17 cellular contexts compared by ENCODE assay signal in genomic region chr3:13161021-13161759, GRCh38.
DNase-seq lines count a peak whose midpoint lies in the region; ATAC-seq, FAIRE-seq and TF ChIP-seq lines count a peak whose summit lies in the region.
"Had no signal": no experiment of that assay in that cellular context is flagged by ENCODE, and none has a peak within 500 bp of the region (broad histone marks: within the 10 kb centered on the region; RNA-seq: fewer than 3 reads in every experiment).

No MANE protein-coding gene starts in this region.

- peak overlapping the region; percentile 26; the same call in 1 of the 2 replicates for H3K18ac ChIP-seq in H1 (ENCODE audit: extremely low read depth, low read length)

- H2BK120ac ChIP-seq in H1 (replicated peaks; ENCODE audit: low read depth, low read length), result peak overlapping the region; percentile 30

- no peak for TF ChIP-seq POLR2A in H1 (IDR thresholded peaks at IDR 0.05; ENCODE audit: control extremely low read depth in 1 of 2, low read depth in 2 of 2, low read length in 2 of 2)

- peak overlapping the region; percentile 99 for H2BK12ac ChIP-seq in H1 (ENCODE audit: low read depth, low read length)

- no peak overlapping the region for H3K4me3 ChIP-seq in NT2/D1 (ENCODE audit: insufficient read length, low read depth)
- H3K4me3 ChIP-seq in H1 (ENCODE audit: extremely low read depth in 1 of 4, insufficient read depth in 2 of 4, low read depth in 3 of 4, low read length in 4 of 4), result no peak overlapping the region
- H3K4me3 ChIP-seq in smooth muscle cell, result no peak overlapping the region
- H3K4me3 ChIP-seq: upper lobe of left lung had no signal

- H3K23me2 ChIP-seq in H1 (ENCODE audit: low read depth, low read length), result no peaks in the 10 kb centered on the region

- no peak for TF ChIP-seq EP300 in H1 (IDR thresholded peaks at IDR 0.05; ENCODE audit: borderline replicate concordance in 1 of 2, low read depth in 2 of 2, low read length in 2 of 2)

- H3K14ac ChIP-seq in H1 (ENCODE audit: insufficient read length), result no peak overlapping the region

- TF ChIP-seq CTCF in H1 (IDR thresholded peaks at IDR 0.05; ENCODE audit: control extremely low read depth in 1 of 3, insufficient read depth in 1 of 3, low read depth in 1 of 3, low read length in 3 of 3), result no peak
- peak; percentile 16 for TF ChIP-seq CTCF in smooth muscle cell (IDR thresholded peaks at IDR 0.05; ENCODE audit: borderline replicate concordance, insufficient read depth, poor library complexity, severe bottlenecking)

- peak; percentile 9 for DNase-seq in DMS 273 (lab: John Stamatoyannopoulos, UW; ENCODE audit: unreplicated experiment)
- no peak for DNase-seq in DMS 273 treated with DMSO at 0.1 percent for 48 hours (lab: John Stamatoyannopoulos, UW)
- DNase-seq in NT2/D1 (ENCODE audit: low read depth, low spot score), result peak; percentile 33
- peak in 1 of 2 experiments; percentile 56 for DNase-seq in H1 (ENCODE audit: low read depth in 1 of 2, low spot score in 2 of 2)
- no peak for DNase-seq in smooth muscle cell (lab: John Stamatoyannopoulos, UW; ENCODE audit: unreplicated experiment)
- DNase-seq in NCI-H2107 treated with DMSO at 0.1 percent for 48 hours (lab: John Stamatoyannopoulos, UW; ENCODE audit: unreplicated experiment), result no peak
- DNase-seq: left colon; NCI-H1694 treated with DMSO at 0.1 percent for 48 hours; NCI-H510A; small intestine; stimulated activated naive B cell treated with anti-CD40 and anti-IgM and Interleukin-4, amounts not matched to agents 10 μg/mL and 1 μg/mL and 100 μg/mL, for 72 hours; upper lobe of left lung had no signal

- H3K36me3 ChIP-seq in NT2/D1 (ENCODE audit: insufficient read depth, insufficient read length, low read length) (no peaks in the 10 kb centered on the region), H1 (ENCODE audit: control insufficient read depth in 2 of 4, insufficient read depth in 4 of 4, low read length in 3 of 4) (no peaks in the 10 kb centered on the region), smooth muscle cell (ENCODE audit: low read depth) (no peaks in the 10 kb centered on the region)
- H3K36me3 ChIP-seq: upper lobe of left lung had no signal

- H3K9ac ChIP-seq in NT2/D1 (ENCODE audit: insufficient read length, low read depth) (peak overlapping the region; percentile 1), H1 (replicated peaks in 1 of 4; ENCODE audit: extremely low read depth in 1 of 4, low read depth in 3 of 4, low read length in 3 of 4) (no peak overlapping the region; a peak in 1 of 7 replicates), smooth muscle cell (ENCODE audit: low read depth) (no peak overlapping the region)

- no peak overlapping the region for H2AFZ ChIP-seq in H1 (ENCODE audit: low read length)
- no peak overlapping the region for H2AFZ ChIP-seq in smooth muscle cell (ENCODE audit: low read depth)

- H3K4me1 ChIP-seq in NT2/D1 (ENCODE audit: insufficient read depth, insufficient read length) (peaks cover 23% of the 10 kb centered on the region), H1 (replicated peaks in 1 of 4; ENCODE audit: control insufficient read depth in 3 of 4, insufficient read depth in 4 of 4, low read length in 3 of 4) (peaks cover 4 to 26% (median 18%) of the 10 kb centered on the region in 4 experiments), smooth muscle cell (ENCODE audit: low read depth) (no peaks in the 10 kb centered on the region)
- H3K4me1 ChIP-seq: upper lobe of left lung had no signal

- H3K27me3 ChIP-seq in NT2/D1 (ENCODE audit: insufficient read depth, insufficient read length), result no peaks in the 10 kb centered on the region
- H3K27me3 ChIP-seq in H1 (replicated peaks in 1 of 4; ENCODE audit: control insufficient read depth in 3 of 4, extremely low read depth in 1 of 4, insufficient read depth in 3 of 4, low read length in 3 of 4), result no peaks in the 10 kb centered on the region
- no peaks in the 10 kb centered on the region for H3K27me3 ChIP-seq in smooth muscle cell (ENCODE audit: low read depth)
- H3K27me3 ChIP-seq: upper lobe of left lung had no signal

- H3K9me3 ChIP-seq in NT2/D1 (ENCODE audit: insufficient read depth, low read length) (peaks cover 6% of the 10 kb centered on the region; the same call in 1 of the 2 replicates), H1 (ENCODE audit: insufficient read depth in 2 of 2, low read depth in 1 of 2, low read length in 1 of 2) (no peaks in the 10 kb centered on the region; a peak in 1 of 4 replicates), smooth muscle cell (replicated peaks; ENCODE audit: low read depth) (no peaks in the 10 kb centered on the region)

- CTCF ChIA-PET in H1 (lab: Charles Lee; ENCODE audit: partially characterized antibody), result interaction anchor here (0.6 to 5.8 kb wide), 7 partner anchors 10 to 41 kb away, joined by 3 to 24 read pairs (median 3); no protein-coding TSS in a partner anchor

- H2BK20ac ChIP-seq in H1 (ENCODE audit: low read length), result peak overlapping the region; percentile 72

- TF ChIP-seq RAD21 in H1 (IDR thresholded peaks at IDR 0.05 in 1 of 2, conservative IDR thresholded peaks at IDR 0.05 in 1 of 2; ENCODE audit: low read depth in 2 of 2, low read length in 2 of 2), result 0 out of 4 replicates have a peak, but pooled peaks of 1 of the 2 experiments have one; percentile 6

- no peaks in the 10 kb centered on the region for H3F3A ChIP-seq in smooth muscle cell (ENCODE audit: low read depth)

- H3K79me2 ChIP-seq in H1 (ENCODE audit: control insufficient read depth in 1 of 2, insufficient read depth in 2 of 2, low read length in 2 of 2), result no peaks in the 10 kb centered on the region
- H3K79me2 ChIP-seq in smooth muscle cell (ENCODE audit: low read depth), result no peaks in the 10 kb centered on the region

- peak overlapping the region; percentile 59 for H4K91ac ChIP-seq in H1 (replicated peaks; ENCODE audit: insufficient read length, low read length)

- no peak for FAIRE-seq in H1 (lab: Jason Lieb, UNC)
- FAIRE-seq: GM19239, small intestine had no signal

- H3K56ac ChIP-seq in H1 (replicated peaks; ENCODE audit: insufficient read length, low read depth, low read length), result no peak overlapping the region

- POLR2A ChIA-PET in H1 (lab: Charles Lee; ENCODE audit: partially characterized antibody), result interaction anchor here (1.2 kb wide), 1 partner anchor 114 kb away, joined by 3 read pairs; no protein-coding TSS in a partner anchor

- no peak overlapping the region for H3K23ac ChIP-seq in H1 (ENCODE audit: insufficient read length)

- no peak for ATAC-seq in HG03135 (IDR thresholded peaks at IDR 0.05; ENCODE audit: unreplicated experiment)
- no peak for ATAC-seq in GM21367 (IDR thresholded peaks at IDR 0.05; ENCODE audit: unreplicated experiment)
- ATAC-seq: left colon; stimulated activated naive B cell treated with anti-CD40 and anti-IgM and Interleukin-4, amounts not matched to agents 10 μg/mL and 1 μg/mL and 100 μg/mL, for 72 hours had no signal

- 70% methylated on average over 15 of the region's 21 CpGs; no CpG with 5 or more reads in 1 of the 2 experiments for WGBS in H1 (ENCODE audit: extremely low coverage in 1 of 2, insufficient coverage in 1 of 2, insufficient read length in 1 of 2, insufficient replicate concordance in 2 of 2, low coverage in 1 of 2, low lambda C conversion rate in 2 of 2, missing lambda C conversion rate in 1 of 2), 2 experiments
- 71% methylated on average over 21 of the region's 21 CpGs for WGBS in smooth muscle cell (ENCODE audit: low lambda C conversion rate)

- H3K4me2 ChIP-seq in H1 (ENCODE audit: insufficient read depth in 1 of 2, low read depth in 2 of 2, low read length in 2 of 2) (peak overlapping the region in 1 of 2 experiments; percentile 9; a peak in 1 of 4 replicates), smooth muscle cell (no peak overlapping the region)

- peak overlapping the region; percentile 76; the same call in 1 of the 2 replicates for H2BK5ac ChIP-seq in H1 (ENCODE audit: low read depth, low read length)

- H3K27ac ChIP-seq in H1 (ENCODE audit: low read depth, low read length), result no peak overlapping the region
- no peak overlapping the region for H3K27ac ChIP-seq in smooth muscle cell (ENCODE audit: low read depth)
- H3K27ac ChIP-seq: 22Rv1, C4-2B, upper lobe of left lung had no signal

- H4K8ac ChIP-seq in H1 (ENCODE audit: extremely low read depth, insufficient read depth, low read length), result no peak overlapping the region; the same call in 1 of the 2 replicates

- H4K20me1 ChIP-seq in H1 (replicated peaks in 1 of 2; ENCODE audit: control insufficient read depth in 1 of 2, insufficient read depth in 2 of 2, low read length in 2 of 2) (no peaks in the 10 kb centered on the region), smooth muscle cell (ENCODE audit: low read depth) (no peaks in the 10 kb centered on the region)

- no peak overlapping the region for H4K5ac ChIP-seq in H1 (ENCODE audit: insufficient read length, low read depth, low read length)

- no peak overlapping the region for H2BK15ac ChIP-seq in H1 (ENCODE audit: low read length)

- no peaks in the 10 kb centered on the region for H3K79me1 ChIP-seq in H1 (ENCODE audit: low read depth, low read length)

- peak overlapping the region; percentile 89; the same call in 1 of the 2 replicates for H2AK5ac ChIP-seq in H1 (ENCODE audit: low read depth, low read length)

- peak overlapping the region; percentile 34 for H3K4ac ChIP-seq in H1 (replicated peaks; ENCODE audit: insufficient read length, low read depth, low read length)

TF ChIP-seq in H1, 55 proteins besides CTCF, POLR2A, EP300 and RAD21:
- TF ChIP-seq KDM5A (IDR thresholded peaks at IDR 0.05; ENCODE audit: low read length), result no peak
- no peak for TF ChIP-seq ZNF274 (IDR thresholded peaks at IDR 0.05; ENCODE audit: borderline replicate concordance, extremely low read depth, low read length)
- no peak for TF ChIP-seq RXRA (IDR thresholded peaks at IDR 0.05; ENCODE audit: insufficient read depth, low read depth, low read length)
- no peak for TF ChIP-seq SRF (IDR thresholded peaks at IDR 0.05; ENCODE audit: low read depth, low read length)
- TF ChIP-seq NANOG (IDR thresholded peaks at IDR 0.05; ENCODE audit: insufficient read depth, low read depth, low read length, poor library complexity, severe bottlenecking), result no peak
- TF ChIP-seq POU5F1 (IDR thresholded peaks at IDR 0.05; ENCODE audit: low read depth, low read length), result no peak
- no peak for TF ChIP-seq TEAD4 (IDR thresholded peaks at IDR 0.05; ENCODE audit: low read depth, low read length)
- no peak for TF ChIP-seq EGR1 (IDR thresholded peaks at IDR 0.05; ENCODE audit: borderline replicate concordance, low read depth, low read length)
- no peak for TF ChIP-seq TBP (IDR thresholded peaks at IDR 0.05; ENCODE audit: low read depth, low read length)

Comparison
In these comparisons a context has a peak if more than half of its experiments do, and no peak if none do; other contexts are left out.
1. DNase-seq: peak in DMS 273 (single experiment) and NT2/D1 (single experiment); none in DMS 273 treated with DMSO at 0.1 percent for 48 hours (single experiment), smooth muscle cell (single experiment) and NCI-H2107 treated with DMSO at 0.1 percent for 48 hours (single experiment).